21 cellular contexts compared by ENCODE assay signal in the genomic region with DNA sequence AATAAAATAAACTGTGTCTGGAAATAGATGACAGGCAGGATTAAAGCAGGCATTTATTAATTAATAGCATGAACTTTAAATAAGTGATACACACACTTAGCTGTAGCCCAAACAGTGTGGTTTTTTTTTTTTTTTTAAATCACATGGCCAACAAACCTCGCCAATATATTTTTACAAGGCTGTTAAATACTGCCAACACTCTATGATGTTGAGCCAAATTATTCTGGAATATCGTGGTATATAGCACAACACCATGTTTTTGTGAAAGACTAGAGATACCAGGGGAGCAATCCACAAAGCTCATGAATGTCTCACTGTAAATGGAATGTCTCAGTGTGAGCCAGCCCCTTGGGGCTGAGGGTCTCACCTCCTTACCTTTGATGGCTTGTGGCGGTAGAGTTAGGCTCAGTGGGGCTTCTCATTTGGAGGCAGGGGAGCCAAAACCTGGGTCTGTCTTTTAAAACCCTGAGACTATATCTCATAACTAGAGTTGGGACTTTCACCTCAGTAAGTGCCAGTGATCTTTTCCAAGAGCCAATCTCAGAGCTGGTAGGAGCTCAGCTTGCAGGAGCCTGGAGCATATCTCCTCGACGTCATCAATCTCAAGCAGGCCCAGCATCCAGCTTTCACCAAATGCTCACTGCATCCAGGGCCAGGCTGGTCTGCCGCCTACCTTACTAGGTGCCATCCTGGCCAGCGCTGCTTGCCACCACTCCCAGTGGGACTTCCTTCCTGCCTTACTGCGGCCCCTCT.
"Had no signal": no experiment of that assay in that cellular context is flagged by ENCODE, and none has a peak within 500 bp of the region (broad histone marks: within the 10 kb centered on the region; RNA-seq: fewer than 3 reads in every experiment).

No MANE protein-coding gene starts in this region.

- H3K27ac ChIP-seq: colonic mucosa, dorsolateral prefrontal cortex, lower lobe of right lung, neural progenitor cell, thyroid gland, WERI-Rb-1 had no signal

- H3K36me3 Mint-ChIP-seq: activated naive CD8-positive, alpha-beta T cell treated with anti-CD3 and anti-CD28 coated beads for 36 hours; naive thymus-derived CD8-positive, alpha-beta T cell; neural progenitor cell had no signal

- H3K27me3 ChIP-seq: colonic mucosa, heart left ventricle, neural progenitor cell, thyroid gland had no signal

- H3K4me1 Mint-ChIP-seq: central memory CD8-positive, alpha-beta T cell; neural progenitor cell had no signal

- H3K4me3 Mint-ChIP-seq: activated naive CD8-positive, alpha-beta T cell treated with anti-CD3 and anti-CD28 coated beads for 36 hours; activated T-cell treated with anti-CD3 and anti-CD28 coated beads, Interleukin-2, amount 50 U/mL, for 4 hours; central memory CD8-positive, alpha-beta T cell; naive thymus-derived CD8-positive, alpha-beta T cell; neural progenitor cell had no signal

- H3K9me3 Mint-ChIP-seq: activated naive CD8-positive, alpha-beta T cell treated with anti-CD3 and anti-CD28 coated beads for 36 hours; activated T-cell treated with anti-CD3 and anti-CD28 coated beads, Interleukin-2, amount 50 U/mL, for 4 hours; activated T-helper 2 cell treated with anti-CD3 and anti-CD28 coated beads, Interferon-gamma antibody, Interleukin-2, Interleukin-4, amounts not matched to agents 10 μg/mL and 5 μg/mL and 100 μg/mL, durations not matched to agents 14 hours and 24 hours and 36 hours; central memory CD8-positive, alpha-beta T cell; neural progenitor cell had no signal

- H3K27ac Mint-ChIP-seq: activated naive CD8-positive, alpha-beta T cell treated with anti-CD3 and anti-CD28 coated beads for 36 hours; activated T-helper 2 cell treated with anti-CD3 and anti-CD28 coated beads, Interferon-gamma antibody, Interleukin-2, Interleukin-4, amounts not matched to agents 10 μg/mL and 5 μg/mL and 100 μg/mL, durations not matched to agents 14 hours and 24 hours and 36 hours; naive thymus-derived CD8-positive, alpha-beta T cell; neural progenitor cell; progenitor cell of endocrine pancreas had no signal

- H3K4me1 ChIP-seq: colonic mucosa, neural progenitor cell, thyroid gland had no signal

- H3K4me3 ChIP-seq: colonic mucosa, dorsolateral prefrontal cortex, heart left ventricle, lower lobe of right lung, neural progenitor cell, thyroid gland had no signal

- DNase-seq: activated CD4-positive, CD25-positive, alpha-beta regulatory T cell treated with anti-CD3 and anti-CD28 coated beads, Interleukin-2, amount 50 U/mL, for 72 hours; activated CD8-positive, alpha-beta memory T cell treated with anti-CD3 and anti-CD28 coated beads, Interleukin-2, amount 50 U/mL, for 48 hours; activated naive CD4-positive, alpha-beta T cell treated with Interleukin-2 at 50 U/mL for 16 hours; activated naive CD8-positive, alpha-beta T cell treated with anti-CD3 and anti-CD28 coated beads for 36 hours; activated T-cell treated with anti-CD3 and anti-CD28 coated beads, Interleukin-2, amount 50 U/mL, for 4 hours; colonic mucosa; dorsolateral prefrontal cortex; lower lobe of right lung; naive thymus-derived CD8-positive, alpha-beta T cell; retina; stimulated activated CD4-positive, alpha-beta T cell treated with anti-CD3 and anti-CD28 coated beads, Interleukin-12 subunit alpha, Interleukin-12 subunit beta, amount 100 ng/mL, for 4 hours; stimulated activated CD4-positive, alpha-beta T cell treated with anti-CD3 and anti-CD28 coated beads, Interleukin-4, amount 100 ng/mL, for 4 hours; stimulated activated naive CD8-positive, alpha-beta T cell treated with anti-CD3 and anti-CD28 coated beads, Interleukin-15, Interleukin-2, amounts not matched to agents 100 U/mL and 50 U/mL, for 24 hours; substantia nigra; thyroid gland; WERI-Rb-1 had no signal

- ATAC-seq: activated T-cell treated with anti-CD3 and anti-CD28 coated beads, Interleukin-2, amount 50 U/mL, for 4 hours; naive thymus-derived CD8-positive, alpha-beta T cell; stimulated activated naive CD8-positive, alpha-beta T cell treated with anti-CD3 and anti-CD28 coated beads, Interleukin-15, Interleukin-2, amounts not matched to agents 100 U/mL and 50 U/mL, for 24 hours had no signal

- H3K9me3 ChIP-seq: colonic mucosa, heart left ventricle, lower lobe of right lung, thyroid gland had no signal
